18 cellular contexts compared by ENCODE assay signal in genomic region chr11:99571094-99571493, GRCh38.
DNase-seq lines count a peak whose midpoint lies in the region; ATAC-seq lines count a peak whose summit lies in the region.
"Had no signal": no experiment of that assay in that cellular context is flagged by ENCODE, and none has a peak within 500 bp of the region (broad histone marks: within the 10 kb centered on the region; RNA-seq: fewer than 3 reads in every experiment).

No MANE protein-coding gene starts in this region.

- ATAC-seq in GM18870 (IDR thresholded peaks at IDR 0.05; ENCODE audit: unreplicated experiment) (peak; percentile 84), GM21381 (IDR thresholded peaks at IDR 0.05; ENCODE audit: unreplicated experiment) (peak; percentile 76), HG02943 (IDR thresholded peaks at IDR 0.05; ENCODE audit: low read depth, unreplicated experiment) (peak; percentile 77), HG03457 (IDR thresholded peaks at IDR 0.05; ENCODE audit: unreplicated experiment) (peak; percentile 88), T-helper 17 cell (no peak), left lobe of liver (no peak)
- ATAC-seq: natural killer cell, Right ventricle myocardium inferior, T-cell had no signal

- H3K36me3 Mint-ChIP-seq in T-helper 17 cell (ENCODE audit: low read depth), result no peaks in the 10 kb centered on the region
- H3K36me3 Mint-ChIP-seq: activated naive CD4-positive, alpha-beta T cell treated with anti-CD3 and anti-CD28 coated beads, Interleukin-2, amount 10 ng/mL, durations not matched to agents 7 days and 5 days; CD8-positive, alpha-beta memory T cell; T-cell had no signal

- no peak overlapping the region for H3K4me3 Mint-ChIP-seq in T-helper 17 cell
- H3K4me3 Mint-ChIP-seq: activated naive CD4-positive, alpha-beta T cell treated with anti-CD3 and anti-CD28 coated beads, Interleukin-2, amount 10 ng/mL, durations not matched to agents 7 days and 5 days; CD8-positive, alpha-beta memory T cell; natural killer cell; T-cell had no signal

- H3K27ac Mint-ChIP-seq in T-helper 17 cell, result no peak overlapping the region
- H3K27ac Mint-ChIP-seq: activated naive CD4-positive, alpha-beta T cell treated with anti-CD3 and anti-CD28 coated beads, Interleukin-2, amount 10 ng/mL, durations not matched to agents 7 days and 5 days; CD8-positive, alpha-beta memory T cell; natural killer cell; progenitor cell of endocrine pancreas; T-cell had no signal

- no peaks in the 10 kb centered on the region for H3K27me3 Mint-ChIP-seq in T-helper 17 cell
- H3K27me3 Mint-ChIP-seq: activated naive CD4-positive, alpha-beta T cell treated with anti-CD3 and anti-CD28 coated beads, Interleukin-2, amount 10 ng/mL, durations not matched to agents 7 days and 5 days; CD8-positive, alpha-beta memory T cell; progenitor cell of endocrine pancreas; T-cell had no signal

- DNase-seq in T-helper 17 cell, result no peak
- no peak for DNase-seq in LoVo (ENCODE audit: low spot score)
- no peak for DNase-seq in left lobe of liver (ENCODE audit: low spot score)
- DNase-seq in NCI-H2081 (lab: John Stamatoyannopoulos, UW), result no peak
- DNase-seq: activated CD4-positive, alpha-beta T cell treated with anti-CD3 and anti-CD28 coated beads, Interleukin-2, amount 50 U/mL, for 48 hours; activated naive CD4-positive, alpha-beta T cell treated with anti-CD3 and anti-CD28 coated beads, Interleukin-2, amount 10 ng/mL, durations not matched to agents 7 days and 5 days; CD8-positive, alpha-beta memory T cell; islet precursor cell; mesenchymal stem cell; natural killer cell; T-cell; WERI-Rb-1 had no signal

- H3K9me3 ChIP-seq in T-helper 17 cell (ENCODE audit: control insufficient read depth, low read length, poor library complexity, severe bottlenecking), result no peaks in the 10 kb centered on the region

- H3K4me1 Mint-ChIP-seq in T-helper 17 cell, result no peaks in the 10 kb centered on the region
- H3K4me1 Mint-ChIP-seq: activated naive CD4-positive, alpha-beta T cell treated with anti-CD3 and anti-CD28 coated beads, Interleukin-2, amount 10 ng/mL, durations not matched to agents 7 days and 5 days; CD8-positive, alpha-beta memory T cell; natural killer cell; T-cell had no signal

Comparison
In these comparisons a context has a peak if more than half of its experiments do, and no peak if none do; other contexts are left out.
1. ATAC-seq: peak in GM18870 (single experiment), GM21381 (single experiment), HG02943 (single experiment) and HG03457 (single experiment); none in T-helper 17 cell (single experiment) and left lobe of liver (single experiment).